Comparison of ENCODE assay signal across 13 cellular contexts in the genomic region with DNA sequence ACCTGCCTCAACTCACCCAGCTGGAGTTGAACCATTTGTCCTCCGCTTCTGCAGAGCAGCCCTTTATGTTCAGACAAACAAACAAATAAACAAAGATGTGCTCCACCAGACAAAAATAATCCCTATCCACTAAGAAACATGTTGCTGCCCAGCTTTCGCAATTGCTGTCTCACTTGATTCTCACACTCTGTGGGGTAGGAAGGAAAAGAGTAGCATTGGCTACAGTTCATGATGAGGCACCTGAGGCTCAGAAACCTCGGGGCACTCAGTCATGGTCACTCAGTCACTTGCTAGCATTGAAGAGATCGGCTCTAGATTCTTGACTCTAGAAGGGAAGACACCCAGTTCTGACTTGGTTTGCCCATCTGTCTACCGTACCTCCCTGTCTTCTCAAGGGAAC.
"Had no signal": no experiment of that assay in that cellular context is flagged by ENCODE, and none has a peak within 500 bp of the region (broad histone marks: within the 10 kb centered on the region; RNA-seq: fewer than 3 reads in every experiment).

No MANE protein-coding gene starts in this region.

- H3K36me3 ChIP-seq: breast epithelium, suprapubic skin, upper lobe of right lung had no signal

- DNase-seq: activated B cell treated with CpG ODN at 0.5 μM for 24 hours; activated CD8-positive, alpha-beta memory T cell treated with anti-CD3 and anti-CD28 coated beads, Interleukin-2, amount 50 U/mL, for 48 hours; aorta; naive thymus-derived CD8-positive, alpha-beta T cell; posterior cingulate gyrus; stimulated activated CD4-positive, alpha-beta T cell treated with anti-CD3 and anti-CD28 coated beads, Interleukin-4, amount 100 ng/mL, for 4 hours; upper lobe of right lung had no signal

- H3K4me3 ChIP-seq: breast epithelium, hepatocyte, skin epidermis, suprapubic skin, upper lobe of right lung had no signal

- ATAC-seq: esophagus mucosa, left lobe of liver had no signal

- H3K27me3 ChIP-seq: breast epithelium, hepatocyte, suprapubic skin, upper lobe of right lung had no signal

- H3K4me2 ChIP-seq: hepatocyte had no signal

- H3K27ac ChIP-seq: breast epithelium, hepatocyte, skin epidermis, suprapubic skin, upper lobe of right lung had no signal

- H3K4me1 ChIP-seq: breast epithelium had no signal

- H2AFZ ChIP-seq: hepatocyte had no signal

- H3K9me3 ChIP-seq: breast epithelium, suprapubic skin, upper lobe of right lung had no signal
